In genomic region chr16:3744018-3744417, GRCh38 we compare ENCODE assay signal across 23 cellular contexts.
"Had no signal": no experiment of that assay in that cellular context is flagged by ENCODE, and none has a peak within 500 bp of the region (broad histone marks: within the 10 kb centered on the region; RNA-seq: fewer than 3 reads in every experiment).

No MANE protein-coding gene starts in this region.

- H3K4me1 Mint-ChIP-seq: stimulated activated memory B cell treated with anti-CD40 and anti-IgM and Interleukin-4, amounts not matched to agents 10 μg/mL and 1 μg/mL and 100 μg/mL, for 72 hours had no signal

- H3K4me3 ChIP-seq: dorsolateral prefrontal cortex, gastroesophageal sphincter, prostate gland, right atrium auricular region, testis, tibial artery had no signal

- ATAC-seq: gastroesophageal sphincter; natural killer cell; sciatic nerve; stimulated activated memory B cell treated with anti-CD40 and anti-IgM and Interleukin-4, amounts not matched to agents 10 μg/mL and 1 μg/mL and 100 μg/mL, for 72 hours; stimulated activated naive CD8-positive, alpha-beta T cell treated with anti-CD3 and anti-CD28 coated beads, Interleukin-15, Interleukin-2, amounts not matched to agents 100 U/mL and 50 U/mL, for 24 hours had no signal

- H3K27ac ChIP-seq: gastroesophageal sphincter, parathyroid adenoma, prostate gland, right atrium auricular region, testis, tibial artery had no signal

- H3K9ac ChIP-seq: parathyroid adenoma had no signal

- H3K27me3 ChIP-seq: dorsolateral prefrontal cortex, gastroesophageal sphincter, neutrophil, right atrium auricular region, testis, tibial artery had no signal

- H3K27ac Mint-ChIP-seq: natural killer cell; stimulated activated memory B cell treated with anti-CD40 and anti-IgM and Interleukin-4, amounts not matched to agents 10 μg/mL and 1 μg/mL and 100 μg/mL, for 72 hours; type B pancreatic cell had no signal

- H3K4me1 ChIP-seq: parathyroid adenoma, prostate gland, testis, tibial artery had no signal

- DNase-seq: effector CD4-positive, alpha-beta T cell; foreskin fibroblast; hypothalamus; immature natural killer cell; islet precursor cell; kidney glomerular epithelial cell; mesenchymal stem cell; midbrain; natural killer cell; stimulated activated CD4-positive, alpha-beta T cell treated with anti-CD3 and anti-CD28 coated beads, Interleukin-4, amount 100 ng/mL, for 4 hours; stimulated activated naive CD8-positive, alpha-beta T cell treated with anti-CD3 and anti-CD28 coated beads, Interleukin-15, Interleukin-2, amounts not matched to agents 100 U/mL and 50 U/mL, for 24 hours; substantia nigra; testis had no signal

- H3K27me3 Mint-ChIP-seq: stimulated activated memory B cell treated with anti-CD40 and anti-IgM and Interleukin-4, amounts not matched to agents 10 μg/mL and 1 μg/mL and 100 μg/mL, for 72 hours; type B pancreatic cell had no signal

- H3K4me3 Mint-ChIP-seq: immature natural killer cell; natural killer cell; stimulated activated memory B cell treated with anti-CD40 and anti-IgM and Interleukin-4, amounts not matched to agents 10 μg/mL and 1 μg/mL and 100 μg/mL, for 72 hours; type B pancreatic cell had no signal

- H3K9me3 Mint-ChIP-seq: immature natural killer cell; natural killer cell; stimulated activated memory B cell treated with anti-CD40 and anti-IgM and Interleukin-4, amounts not matched to agents 10 μg/mL and 1 μg/mL and 100 μg/mL, for 72 hours; type B pancreatic cell had no signal

- H3K9me3 ChIP-seq: gastroesophageal sphincter, neutrophil, prostate gland, right atrium auricular region, testis, tibial artery had no signal
